Comparison of ENCODE assay signal across 9 cellular contexts in genomic region chr16:24255446-24256352, GRCh38. TPM values are rescaled to one million over a fixed set of nuclear protein-coding genes. Genes with fewer than 3 reads are reported as not detected.
A peak's percentile ranks its signal among the peaks of the same experiment; 100 is the strongest.
DNase-seq lines count a peak whose midpoint lies in the region; ATAC-seq and TF ChIP-seq lines count a peak whose summit lies in the region.
"Had no signal": no experiment of that assay in that cellular context is flagged by ENCODE, and none has a peak within 500 bp of the region (broad histone marks: within the 10 kb centered on the region; RNA-seq: fewer than 3 reads in every experiment).

CACNG3 (plus strand) TSS chr16:24256335; CDS start chr16:24256755, 420 bp downstream.

- H3K4me1 Mint-ChIP-seq in endodermal cell = peaks cover 12% of the 10 kb centered on the region
- H3K4me1 Mint-ChIP-seq in nephron progenitor cell = no peaks in the 10 kb centered on the region

- no peak within 1 kb of the TSS for H3K4me2 ChIP-seq in IMR-90 (ENCODE audit: low read depth, low read length)

- intact Hi-C loops in IMR-90 (cut with micrococcal nuclease) = no loop called here

- ATAC-seq in IMR-90 (ENCODE audit: low read depth) = peak; percentile 67
- no peak for ATAC-seq in GM19467 (IDR thresholded peaks at IDR 0.05; ENCODE audit: unreplicated experiment)
- ATAC-seq in GM21367 (IDR thresholded peaks at IDR 0.05; ENCODE audit: unreplicated experiment) = no peak

- no peak within 1 kb of the TSS for H2BK20ac ChIP-seq in IMR-90 (ENCODE audit: low read depth, low read length)

- POLR2A ChIA-PET in IMR-90 (lab: Charles Lee; ENCODE audit: unreplicated experiment) = no interaction called here

- no peaks in the 10 kb centered on the region for H3K79me1 ChIP-seq in IMR-90 (ENCODE audit: low read depth in 1 of 2, low read length in 2 of 2)

- no peaks in the 10 kb centered on the region for H3K36me3 Mint-ChIP-seq in endodermal cell (ENCODE audit: low read depth)
- H3K36me3 Mint-ChIP-seq in nephron progenitor cell (ENCODE audit: low read depth) = no peaks in the 10 kb centered on the region

- H3K9ac ChIP-seq in IMR-90 (ENCODE audit: low read depth, low read length) = no peak within 1 kb of the TSS
- no peak within 1 kb of the TSS for H3K9ac ChIP-seq in endodermal cell (ENCODE audit: extremely low read depth, low read length, poor library complexity, severe bottlenecking)

- CTCF ChIA-PET in IMR-90 (lab: Yijun Ruan, JAX) = no interaction called here

- H3K4ac ChIP-seq in IMR-90 (ENCODE audit: low read depth, low read length) = no peak within 1 kb of the TSS

- dilution Hi-C loops in IMR-90 (cut with HindIII; ENCODE audit: low sequenced_read_pairs, unreplicated experiment) = no loop called here

- H3K4me1 ChIP-seq in IMR-90 (ENCODE audit: control insufficient read depth, insufficient read depth, low read length) (no peaks in the 10 kb centered on the region), endodermal cell (ENCODE audit: control insufficient read depth, insufficient read depth, low read length) (no peaks in the 10 kb centered on the region)

- TF ChIP-seq CTCF in IMR-90 (conservative IDR thresholded peaks at IDR 0.05; ENCODE audit: low read depth, low read length) (no peak), endodermal cell (conservative IDR thresholded peaks at IDR 0.05) (no peak), nephron progenitor cell (IDR thresholded peaks at IDR 0.05) (no peak)

- no peak within 1 kb of the TSS for H3K23ac ChIP-seq in IMR-90 (ENCODE audit: low read depth, low read length)

- H3K27ac ChIP-seq in IMR-90 (ENCODE audit: insufficient read depth, low read length) (no peak within 1 kb of the TSS), endodermal cell (ENCODE audit: low read depth, low read length) (no peak within 1 kb of the TSS)

- no peak within 1 kb of the TSS for H4K91ac ChIP-seq in IMR-90 (ENCODE audit: insufficient read depth, low read depth, low read length)

- H3K27me3 ChIP-seq in IMR-90 (ENCODE audit: control insufficient read depth, insufficient read depth, low read length) (no peaks in the 10 kb centered on the region), endodermal cell (ENCODE audit: control insufficient read depth, insufficient read depth, low read length, poor library complexity, severe bottlenecking) (peaks cover 61% of the 10 kb centered on the region)

- no peak within 1 kb of the TSS for H2BK15ac ChIP-seq in IMR-90 (ENCODE audit: low read depth, low read length)

- H3K36me3 ChIP-seq in IMR-90 (ENCODE audit: control insufficient read depth, insufficient read depth, low read length) = no peaks in the 10 kb centered on the region
- H3K36me3 ChIP-seq in endodermal cell (ENCODE audit: control insufficient read depth, insufficient read depth, low read length) = no peaks in the 10 kb centered on the region

- no peaks in the 10 kb centered on the region for H3K9me1 ChIP-seq in IMR-90 (ENCODE audit: insufficient read depth, low read length)

- no TSS peak for BruUV-seq in IMR-90 (replicated peaks; lab: Mats Ljungman, UMichigan)

- H2AFZ ChIP-seq in IMR-90 (replicated peaks; ENCODE audit: low read length, poor library complexity) = no peak within 1 kb of the TSS

- H3K4me3 Mint-ChIP-seq in endodermal cell (peak within 1 kb of the TSS; percentile 52), nephron progenitor cell (no peak within 1 kb of the TSS)

- H2AK9ac ChIP-seq in IMR-90 (replicated peaks; ENCODE audit: low read depth, low read length, poor library complexity) = no peak within 1 kb of the TSS

- no peak for TF ChIP-seq RAD21 in IMR-90 (IDR thresholded peaks at IDR 0.05; ENCODE audit: low read length)

- no peak within 1 kb of the TSS for H4K5ac ChIP-seq in IMR-90 (ENCODE audit: low read depth, low read length)

- H4K20me1 ChIP-seq in IMR-90 (ENCODE audit: insufficient read depth, low read length) = no peaks in the 10 kb centered on the region

- H3K27ac Mint-ChIP-seq in endodermal cell (no peak within 1 kb of the TSS), nephron progenitor cell (no peak within 1 kb of the TSS)

- H2BK120ac ChIP-seq in IMR-90 (ENCODE audit: low read depth, low read length) = no peak within 1 kb of the TSS

- H3K4me3 ChIP-seq in IMR-90 (ENCODE audit: insufficient read depth, low read depth, low read length) (no peak within 1 kb of the TSS), endodermal cell (ENCODE audit: low read length) (peak within 1 kb of the TSS; percentile 70)

- H3K27me3 Mint-ChIP-seq in endodermal cell (ENCODE audit: insufficient read depth) (peaks cover 62% of the 10 kb centered on the region), nephron progenitor cell (ENCODE audit: low read depth, poor library complexity) (peaks cover 75% of the 10 kb centered on the region)

- no peak within 1 kb of the TSS for H2AK5ac ChIP-seq in IMR-90 (ENCODE audit: low read depth, low read length)

- no peak for TF ChIP-seq POLR2A in IMR-90 (IDR thresholded peaks at IDR 0.05; ENCODE audit: low read depth, low read length)

- H3K14ac ChIP-seq in IMR-90 (replicated peaks; ENCODE audit: low read depth, low read length) = no peak within 1 kb of the TSS

- H3K18ac ChIP-seq in IMR-90 (ENCODE audit: low read depth, low read length) = no peak within 1 kb of the TSS

- no peak within 1 kb of the TSS for H4K8ac ChIP-seq in IMR-90 (ENCODE audit: low read depth in 2 of 2, low read length in 2 of 2)

- 6% methylated on average over 21 of the region's 55 CpGs; no CpG with 5 or more reads in 1 of the 2 experiments for WGBS in IMR-90 (ENCODE audit: extremely low coverage in 2 of 2, insufficient read length in 1 of 2), 2 experiments
- WGBS in endodermal cell (ENCODE audit: insufficient coverage in 1 of 2, insufficient read length in 1 of 2), 2 experiments = 4 to 6% methylated on average over 19 to 55 of the region's 55 CpGs

- DNase-seq in AG08396 (ENCODE audit: low spot score) (peak; percentile 26), IMR-90 (peak; percentile 33), endodermal cell (peak; percentile 96), nephron progenitor cell (peak; percentile 97), cerebellar nuclear complex (lab: John Stamatoyannopoulos, UW) (no peak)
- peak; percentile 62 to 71 for DNase-seq in activated CD4-positive, alpha-beta T cell treated with anti-CD3 and anti-CD28 coated beads, Interleukin-2, amount 50 U/mL, for 48 hours

- H3K9me3 Mint-ChIP-seq in endodermal cell (no peaks in the 10 kb centered on the region), nephron progenitor cell (no peaks in the 10 kb centered on the region)

- H3K9me3 ChIP-seq in IMR-90 (ENCODE audit: control insufficient read depth, insufficient read depth, low read length) (no peaks in the 10 kb centered on the region), endodermal cell (ENCODE audit: control insufficient read depth, low read length) (no peaks in the 10 kb centered on the region)

- H2BK5ac ChIP-seq in IMR-90 (ENCODE audit: low read depth, low read length, poor library complexity, severe bottlenecking) = no peak within 1 kb of the TSS

- in situ Hi-C loops in IMR-90 (cut with MboI; ENCODE audit: low sequenced_read_pairs) = no loop called here

- no peak within 1 kb of the TSS for H3K56ac ChIP-seq in IMR-90 (ENCODE audit: extremely low read depth, insufficient read depth, low read length)

TF ChIP-seq in IMR-90, 13 proteins besides CTCF, POLR2A, EP300 and RAD21:
- TF ChIP-seq NFE2L2 (IDR thresholded peaks at IDR 0.05; ENCODE audit: low read depth, low read length) (no peak), RCOR1 (IDR thresholded peaks at IDR 0.05; ENCODE audit: insufficient replicate concordance, low read length) (no peak), BHLHE40 (IDR thresholded peaks at IDR 0.05; ENCODE audit: low read depth, low read length) (no peak)
TF ChIP-seq in IMR-90: peak in this region for 0.

RNA-seq across cellular contexts. Expression of gene CACNG3, which starts in this region (rescaled TPM):
- not detected in 2 replicates for total RNA-seq in IMR-90 (2012; rRNA removed)
- not detected in 2 replicates for polyA plus RNA-seq in IMR-90 (2012; rRNA removed)
- not detected in 2 replicates for polyA plus RNA-seq in IMR-90 (2012; cell fraction: cytosol; rRNA removed)
- polyA plus RNA-seq in IMR-90 (2012; cell fraction: nucleus; rRNA removed; ENCODE audit: low replicate concordance) = not detected in 2 replicates
- total RNA-seq in endodermal cell = not detected
- polyA plus RNA-seq in endodermal cell (2013, experiment 1 of 2) = 0.28 TPM
- 0.41 TPM for polyA plus RNA-seq in endodermal cell (2013, experiment 2 of 2)
- polyA plus RNA-seq: adipose tissue had no signal

Comparison
In these comparisons a context has a peak if more than half of its experiments do, and no peak if none do; other contexts are left out.
1. Peak in DNase-seq and ATAC-seq in IMR-90; RNA of the gene not detected or under 1 TPM.
2. Peak in DNase-seq and H3K4me3 ChIP-seq in endodermal cell; RNA of the gene not detected or under 1 TPM.
3. DNase-seq: peak in AG08396 (single experiment), activated CD4-positive, alpha-beta T cell treated with anti-CD3 and anti-CD28 coated beads, Interleukin-2, amount 50 U/mL, for 48 hours (2 of 2) and nephron progenitor cell (single experiment); none in cerebellar nuclear complex (0 of 2).